Comparison of ENCODE assay signal across 8 cellular contexts in genomic region chr18:11981633-11982366, GRCh38. TPM values are rescaled to one million over a fixed set of nuclear protein-coding genes. Genes with fewer than 3 reads are reported as not detected.
A peak's percentile ranks its signal among the peaks of the same experiment; 100 is the strongest.
DNase-seq lines count a peak whose midpoint lies in the region; ATAC-seq, FAIRE-seq and TF ChIP-seq lines count a peak whose summit lies in the region.

No MANE protein-coding gene starts in this region.

- intact Hi-C loops in spleen (cut with DNase I; ENCODE audit: low total_unique reads): loop anchor here (5.0 kb wide), 1 partner anchor 34 kb away; no protein-coding TSS in a partner anchor

- H3K4me2 ChIP-seq in A549 (peak overlapping the region; percentile 71), OCI-LY3 (ENCODE audit: low read length) (peak overlapping the region; percentile 67)

- 2% methylated on average over 15 of the region's 62 CpGs for WGBS in A549 (ENCODE audit: missing lambda C conversion rate)
- 0 to 2% (median 1%) methylated on average over 21 to 62 of the region's 62 CpGs for WGBS in spleen, 5 donors

- TF ChIP-seq POLR2A in A549 (IDR thresholded peaks at IDR 0.05; ENCODE audit: low read length) (no peak), spleen (IDR thresholded peaks at IDR 0.05) (no peak)

- peak overlapping the region; percentile 92 for H3K4me3 ChIP-seq in A549
- H3K4me3 ChIP-seq in OCI-LY3 (ENCODE audit: low read length): peak overlapping the region; percentile 80
- peak overlapping the region; percentile 57 for H3K4me3 ChIP-seq in astrocyte of the cerebellum (ENCODE audit: low read depth, low read length)
- peak overlapping the region; percentile 96 for H3K4me3 ChIP-seq in iPS-20b (ENCODE audit: low read length)
- H3K4me3 ChIP-seq in spleen: peak overlapping the region; percentile 70 to 97 (median 89)

- no peaks in the 10 kb centered on the region for H3K9me3 ChIP-seq in A549
- H3K9me3 ChIP-seq in OCI-LY3 (ENCODE audit: insufficient read depth, low read length): no peaks in the 10 kb centered on the region
- H3K9me3 ChIP-seq in iPS-20b (ENCODE audit: insufficient read depth, low read depth, low read length): no peaks in the 10 kb centered on the region
- H3K9me3 ChIP-seq in spleen: no peaks in the 10 kb centered on the region

- no peak for TF ChIP-seq CTCF in A549 (IDR thresholded peaks at IDR 0.05)
- TF ChIP-seq CTCF in OCI-LY3 (IDR thresholded peaks at IDR 0.05; ENCODE audit: low read depth, low read length): no peak
- TF ChIP-seq CTCF in astrocyte of the cerebellum (IDR thresholded peaks at IDR 0.05; ENCODE audit: low read depth, low read length, missing control alignments): no peak
- no peak for TF ChIP-seq CTCF in spleen (IDR thresholded peaks at IDR 0.05 in 8 of 11, conservative IDR thresholded peaks at IDR 0.05 in 3 of 11)

- no peak for FAIRE-seq in A549 (lab: Jason Lieb, UNC)

- TF ChIP-seq RAD21 in A549 (conservative IDR thresholded peaks at IDR 0.05 in 1 of 2, IDR thresholded peaks at IDR 0.05 in 1 of 2): no peak

- no peaks in the 10 kb centered on the region; the same call in 1 of the 2 replicates for H3K79me2 ChIP-seq in OCI-LY3 (ENCODE audit: low read length)

- H3K4me1 ChIP-seq in A549: peaks cover 36% of the 10 kb centered on the region
- H3K4me1 ChIP-seq in OCI-LY3 (ENCODE audit: low read length): peaks cover 8% of the 10 kb centered on the region
- H3K4me1 ChIP-seq in iPS-20b (ENCODE audit: insufficient read depth, low read length): peaks cover 20% of the 10 kb centered on the region; the same call in 1 of the 2 replicates
- H3K4me1 ChIP-seq in spleen: peaks cover 10 to 71% (median 45%) of the 10 kb centered on the region in 6 donors

- CTCF ChIA-PET in A549 (lab: Yijun Ruan, JAX): interaction anchor here (0.7 to 6.3 kb wide), 8 partner anchors 11 to 412 kb away, joined by 3 to 51 read pairs (median 6); no protein-coding TSS in a partner anchor

- H3K9ac ChIP-seq in OCI-LY3 (ENCODE audit: low read length) (peak overlapping the region; percentile 68), iPS-20b (ENCODE audit: low read depth, low read length) (peak overlapping the region; percentile 94)

- ATAC-seq in A549 (peak; percentile 40 to 65), GM18517 (IDR thresholded peaks at IDR 0.05; ENCODE audit: unreplicated experiment) (peak; percentile 17), HG02981 (IDR thresholded peaks at IDR 0.05; ENCODE audit: unreplicated experiment) (peak; percentile 20)

- in situ Hi-C loops in astrocyte of the cerebellum (cut with HindIII; ENCODE audit: low sequenced_read_pairs): no loop called here

- no peak for TF ChIP-seq EP300 in A549 (IDR thresholded peaks at IDR 0.05)

- H3K27me3 ChIP-seq in OCI-LY3 (ENCODE audit: low read depth, low read length): no peaks in the 10 kb centered on the region
- H3K27me3 ChIP-seq in iPS-20b (ENCODE audit: insufficient read depth, low read length): no peaks in the 10 kb centered on the region
- H3K27me3 ChIP-seq in spleen (replicated peaks in 1 of 7): no peaks in the 10 kb centered on the region

- peak overlapping the region; percentile 82 to 99 for H3K27ac ChIP-seq in A549
- H3K27ac ChIP-seq in OCI-LY3 (ENCODE audit: low read length): peak overlapping the region; percentile 26; the same call in 1 of the 2 replicates
- peak overlapping the region; percentile 61 for H3K27ac ChIP-seq in iPS-20b (ENCODE audit: low read length)
- peak overlapping the region; percentile 62 to 97 (median 93) for H3K27ac ChIP-seq in spleen

- H3K36me3 ChIP-seq in OCI-LY3 (replicated peaks; ENCODE audit: low read depth, low read length) (no peaks in the 10 kb centered on the region), iPS-20b (ENCODE audit: insufficient read depth, low read depth, low read length) (0 out of 2 replicates have a peak, but pooled peaks cover 14% of the 10 kb centered on the region), spleen (no peaks in the 10 kb centered on the region)

- H4K20me1 ChIP-seq in OCI-LY3 (ENCODE audit: insufficient read depth, low read length): 0 out of 2 replicates have a peak, but pooled peaks cover 4% of the 10 kb centered on the region

- POLR2A ChIA-PET in A549 (lab: Yijun Ruan, JAX): interaction anchor here (0.7 to 3.4 kb wide), 8 partner anchors 9 to 73 kb away, joined by 3 to 50 read pairs (median 6); partner anchors contain the start of gene MPPE1

- DNase-seq in A549 (ENCODE audit: low read depth in 1 of 2, low spot score in 1 of 2) (peak in 1 of 2 experiments; percentile 35), astrocyte of the cerebellum (ENCODE audit: low read depth) (no peak), spleen (peak; percentile 91), hippocampal formation (lab: John Stamatoyannopoulos, UW) (no peak)

- peak overlapping the region; percentile 52; the same call in 1 of the 2 replicates for H2AFZ ChIP-seq in OCI-LY3 (ENCODE audit: low read depth, low read length)

TF ChIP-seq in A549, 52 proteins besides CTCF, POLR2A, EP300 and RAD21:
- TF ChIP-seq MAFK (IDR thresholded peaks at IDR 0.05; ENCODE audit: partially characterized antibody) (no peak), JUN (IDR thresholded peaks at IDR 0.05) (no peak), FOSB (CRISPR knock-in tag; IDR thresholded peaks at IDR 0.05) (no peak), CHD2 (IDR thresholded peaks at IDR 0.05; ENCODE audit: low read length, partially characterized antibody) (no peak)
TF ChIP-seq in A549: peak in this region for 0.

RNA-seq across cellular contexts. Expression of gene IMPA2, which starts 0.5 kb away (rescaled TPM):
- polyA plus RNA-seq in A549 (2011; rRNA removed) (35.1 and 41.0 TPM in 2 replicates), A549 (2017; fragmentation: RNase III; extraction: RNeasy Plus Mini Kit Qiagen cat#74134 plus additional on column Dnase treatment) (50.9 to 75.6 TPM (median 65.3 TPM) in 3 replicates), spleen (10 to 100 TPM; 11.1 to 27.7 (median 16.4) TPM)
- 59.4 and 75.6 TPM in 2 replicates for polyA plus RNA-seq in A549 (2012; cell fraction: cytosol; rRNA removed)
- 72.3 and 88.3 TPM in 2 replicates for polyA plus RNA-seq in A549 (2012; cell fraction: nucleus; rRNA removed)
- 30.7 and 42.3 TPM in 2 replicates for polyA minus RNA-seq in A549 (2011; rRNA and poly(A)+ RNA removed)
- total RNA-seq in spleen: 10 to 100 TPM; 16.6 to 60.7 (median 44.4) TPM

Comparison
In these comparisons a context has a peak if more than half of its experiments do, and no peak if none do; other contexts are left out.
1. H3K27ac ChIP-seq: peak in every context shown above with its lines; median percentile 93 in spleen; 90 in A549; 61 in iPS-20b; 26 in OCI-LY3.